In the genomic region with DNA sequence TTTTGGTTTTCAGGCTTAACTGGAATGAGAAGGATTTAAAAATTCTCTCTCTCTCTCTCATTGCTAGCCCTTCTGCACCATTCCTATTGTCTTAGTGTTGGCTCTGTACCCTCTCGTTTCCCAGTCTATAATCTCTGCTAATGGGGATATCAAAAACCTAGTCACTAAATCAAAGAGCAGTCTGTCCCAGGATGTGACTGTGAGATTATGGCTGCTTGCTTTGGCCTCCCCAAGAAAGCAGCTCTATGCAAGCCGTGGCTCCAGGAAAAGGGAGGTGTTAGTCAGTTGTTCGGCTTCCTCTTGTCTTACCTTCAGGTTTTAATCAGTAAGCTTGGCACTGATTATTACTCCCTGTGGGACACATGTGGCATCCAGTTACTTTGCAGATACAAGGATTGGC, we compare ENCODE assay signal across 29 cellular contexts.
DNase-seq lines count a peak whose midpoint lies in the region; ATAC-seq, FAIRE-seq and TF ChIP-seq lines count a peak whose summit lies in the region.
"Had no signal": no experiment of that assay in that cellular context is flagged by ENCODE, and none has a peak within 500 bp of the region (broad histone marks: within the 10 kb centered on the region; RNA-seq: fewer than 3 reads in every experiment).

No MANE protein-coding gene starts in this region.

- H3K27ac ChIP-seq in CD4-positive, alpha-beta T cell (ENCODE audit: low read depth, low read length), result no peak overlapping the region
- H3K27ac ChIP-seq in neural progenitor cell, result no peak overlapping the region
- H3K27ac ChIP-seq: BLaER1 treated with 17β-estradiol and CSF1 and Interleukin-3, amounts not matched to agents 10 nM and 100 nM; cardiac muscle cell; suprapubic skin had no signal

- H3K27me3 ChIP-seq in CD4-positive, alpha-beta T cell (ENCODE audit: control insufficient read depth, insufficient read depth, low read length), result no peaks in the 10 kb centered on the region
- no peaks in the 10 kb centered on the region for H3K27me3 ChIP-seq in neural progenitor cell
- H3K27me3 ChIP-seq: cardiac muscle cell, suprapubic skin had no signal

- no peaks in the 10 kb centered on the region for H3K27me3 Mint-ChIP-seq in CD4-positive, alpha-beta T cell
- peaks cover 5% of the 10 kb centered on the region for H3K27me3 Mint-ChIP-seq in neural progenitor cell (ENCODE audit: insufficient read depth, low read depth)
- no peaks in the 10 kb centered on the region for H3K27me3 Mint-ChIP-seq in immature natural killer cell (ENCODE audit: low read depth in 3 of 3)
- H3K27me3 Mint-ChIP-seq: activated B cell treated with CpG ODN at 0.5 μM for 24 hours had no signal

- peaks cover 14% of the 10 kb centered on the region for H3F3A ChIP-seq in neural progenitor cell (ENCODE audit: low read depth)

- peaks cover 24% of the 10 kb centered on the region for H3K4me1 ChIP-seq in neural progenitor cell

- no peaks in the 10 kb centered on the region for H3K36me3 ChIP-seq in neural progenitor cell
- H3K36me3 ChIP-seq: cardiac muscle cell, suprapubic skin had no signal

- peak overlapping the region; percentile 36 for H3K4me3 Mint-ChIP-seq in CD4-positive, alpha-beta T cell
- peak overlapping the region; percentile 39 for H3K4me3 Mint-ChIP-seq in neural progenitor cell
- no peak overlapping the region for H3K4me3 Mint-ChIP-seq in immature natural killer cell
- H3K4me3 Mint-ChIP-seq: activated B cell treated with CpG ODN at 0.5 μM for 24 hours; activated T-helper 17 cell treated with anti-CD3 and anti-CD28 coated beads, Interleukin-2, amount 50 U/mL, for 72 hours; naive thymus-derived CD8-positive, alpha-beta T cell had no signal

- no peak overlapping the region for H3K4me2 ChIP-seq in neural progenitor cell

- H4K20me1 ChIP-seq in neural progenitor cell (ENCODE audit: low read depth), result no peaks in the 10 kb centered on the region
- H4K20me1 ChIP-seq: BLaER1 treated with 17β-estradiol and CSF1 and Interleukin-3, amounts not matched to agents 10 nM and 100 nM had no signal

- H3K36me3 Mint-ChIP-seq in CD4-positive, alpha-beta T cell (ENCODE audit: low read depth), result no peaks in the 10 kb centered on the region
- peaks cover 49% of the 10 kb centered on the region for H3K36me3 Mint-ChIP-seq in neural progenitor cell
- no peaks in the 10 kb centered on the region for H3K36me3 Mint-ChIP-seq in immature natural killer cell

- no peak overlapping the region for H2AFZ ChIP-seq in neural progenitor cell (replicated peaks)

- no peak for TF ChIP-seq CTCF in CD4-positive, alpha-beta T cell (IDR thresholded peaks at IDR 0.05)
- no peak for TF ChIP-seq CTCF in neural progenitor cell (IDR thresholded peaks at IDR 0.05)

- no peak for FAIRE-seq in urothelium cell line (lab: Jason Lieb, UNC)

- intact Hi-C loops in CD4-positive, alpha-beta T cell (cut with DNase I, micrococcal nuclease), result no loop called here

- H3K79me2 ChIP-seq in neural progenitor cell (ENCODE audit: low read depth), result no peaks in the 10 kb centered on the region

- POLR2A ChIA-PET in CD4-positive, alpha-beta T cell (lab: Charles Lee), result no interaction called here

- DNase-seq in CD4-positive, alpha-beta T cell, result no peak
- peak; percentile 19 for DNase-seq in KBM-7
- peak; percentile 53 for DNase-seq in dermis blood vessel endothelial cell
- no peak for DNase-seq in neural progenitor cell (ENCODE audit: low spot score)
- no peak for DNase-seq in urothelium cell line (ENCODE audit: low spot score)
- DNase-seq in immature natural killer cell, result no peak
- DNase-seq in kidney glomerular epithelial cell (lab: John Stamatoyannopoulos, UW), result no peak
- DNase-seq: activated B cell treated with CpG ODN at 0.5 μM for 24 hours; activated CD4-positive, alpha-beta T cell treated with anti-CD3 and anti-CD28 coated beads, Interleukin-2, amount 50 U/mL, for 4 hours; activated CD8-positive, alpha-beta memory T cell treated with anti-CD3 and anti-CD28 coated beads, Interleukin-2, amount 50 U/mL, for 4 hours; Calu3; GOT3; left ventricle myocardium superior; midbrain; naive thymus-derived CD8-positive, alpha-beta T cell; NCI-H1092; NCI-H187 treated with DMSO at 0.1 percent for 48 hours; NCI-H526; SHP77 treated with DMSO at 0.1 percent for 48 hours; stimulated activated CD4-positive, alpha-beta T cell treated with anti-CD3 and anti-CD28 coated beads, Interleukin-15, amount 100 ng/mL, for 24 hours; stimulated activated naive CD4-positive, alpha-beta T cell; T-helper 9 cell had no signal

- no peak overlapping the region for H3K9ac ChIP-seq in neural progenitor cell
- H3K9ac ChIP-seq: BLaER1 treated with 17β-estradiol and CSF1 and Interleukin-3, amounts not matched to agents 10 nM and 100 nM had no signal

- H3K4me1 Mint-ChIP-seq in CD4-positive, alpha-beta T cell (ENCODE audit: low read depth), result peaks cover 28% of the 10 kb centered on the region
- peaks cover 24% of the 10 kb centered on the region for H3K4me1 Mint-ChIP-seq in neural progenitor cell
- peaks cover 0 to 34% of the 10 kb centered on the region in 2 donors for H3K4me1 Mint-ChIP-seq in immature natural killer cell
- H3K4me1 Mint-ChIP-seq: activated T-helper 17 cell treated with anti-CD3 and anti-CD28 coated beads, Interleukin-2, amount 50 U/mL, for 72 hours had no signal

- peak overlapping the region; percentile 62 for H3K27ac Mint-ChIP-seq in CD4-positive, alpha-beta T cell
- H3K27ac Mint-ChIP-seq in neural progenitor cell (peak overlapping the region; percentile 68), immature natural killer cell (no peak overlapping the region)
- H3K27ac Mint-ChIP-seq: activated B cell treated with CpG ODN at 0.5 μM for 24 hours; activated naive CD4-positive, alpha-beta T cell treated with anti-CD3 and anti-CD28 coated beads, Interleukin-2, amount 50 U/mL, for 72 hours; activated T-helper 17 cell treated with anti-CD3 and anti-CD28 coated beads, Interleukin-2, amount 50 U/mL, for 72 hours; naive thymus-derived CD8-positive, alpha-beta T cell had no signal

- no peaks in the 10 kb centered on the region for H3K9me3 ChIP-seq in CD4-positive, alpha-beta T cell (ENCODE audit: control insufficient read depth, low read length)
- no peaks in the 10 kb centered on the region for H3K9me3 ChIP-seq in neural progenitor cell (ENCODE audit: low read depth)
- H3K9me3 ChIP-seq: suprapubic skin had no signal

- peaks cover 3% of the 10 kb centered on the region for H3K9me3 Mint-ChIP-seq in CD4-positive, alpha-beta T cell
- H3K9me3 Mint-ChIP-seq in neural progenitor cell (peaks cover 49% of the 10 kb centered on the region), immature natural killer cell (peaks cover 2 to 27% (median 10%) of the 10 kb centered on the region in 6 donors)
- H3K9me3 Mint-ChIP-seq: activated B cell treated with CpG ODN at 0.5 μM for 24 hours had no signal

- CTCF ChIA-PET in CD4-positive, alpha-beta T cell (lab: Charles Lee), result no interaction called here

- H3K4me3 ChIP-seq in neural progenitor cell, result no peak overlapping the region
- H3K4me3 ChIP-seq: BLaER1 treated with 17β-estradiol and CSF1 and Interleukin-3, amounts not matched to agents 10 nM and 100 nM; cardiac muscle cell; suprapubic skin had no signal

- ATAC-seq in CD4-positive, alpha-beta T cell (ENCODE audit: poor library complexity), result no peak
- ATAC-seq in HG03520 (IDR thresholded peaks at IDR 0.05; ENCODE audit: unreplicated experiment), result no peak
- ATAC-seq: activated T-helper 17 cell treated with anti-CD3 and anti-CD28 coated beads, Interleukin-2, amount 50 U/mL, for 72 hours; left ventricle myocardium superior; naive thymus-derived CD8-positive, alpha-beta T cell; Panc1 had no signal

- in situ Hi-C loops in KBM-7 (cut with MboI; ENCODE audit: low pct_unique_long_range_greater_than_20kb, low sequenced_read_pairs), result no loop called here

Comparison
In these comparisons a context has a peak if more than half of its experiments do, and no peak if none do; other contexts are left out.
1. DNase-seq: peak in KBM-7 (single experiment) and dermis blood vessel endothelial cell (single experiment); none in CD4-positive, alpha-beta T cell (0 of 10), neural progenitor cell (single experiment), urothelium cell line (single experiment), immature natural killer cell (0 of 3) and kidney glomerular epithelial cell (single experiment).
2. H3K27ac Mint-ChIP-seq: peak in CD4-positive, alpha-beta T cell (single experiment) and neural progenitor cell (single experiment); none in immature natural killer cell (0 of 6).
3. H3K4me3 Mint-ChIP-seq: peak in CD4-positive, alpha-beta T cell (single experiment) and neural progenitor cell (single experiment); none in immature natural killer cell (0 of 5).